Comparison of ENCODE assay signal across 1 cellular context in the genomic region with DNA sequence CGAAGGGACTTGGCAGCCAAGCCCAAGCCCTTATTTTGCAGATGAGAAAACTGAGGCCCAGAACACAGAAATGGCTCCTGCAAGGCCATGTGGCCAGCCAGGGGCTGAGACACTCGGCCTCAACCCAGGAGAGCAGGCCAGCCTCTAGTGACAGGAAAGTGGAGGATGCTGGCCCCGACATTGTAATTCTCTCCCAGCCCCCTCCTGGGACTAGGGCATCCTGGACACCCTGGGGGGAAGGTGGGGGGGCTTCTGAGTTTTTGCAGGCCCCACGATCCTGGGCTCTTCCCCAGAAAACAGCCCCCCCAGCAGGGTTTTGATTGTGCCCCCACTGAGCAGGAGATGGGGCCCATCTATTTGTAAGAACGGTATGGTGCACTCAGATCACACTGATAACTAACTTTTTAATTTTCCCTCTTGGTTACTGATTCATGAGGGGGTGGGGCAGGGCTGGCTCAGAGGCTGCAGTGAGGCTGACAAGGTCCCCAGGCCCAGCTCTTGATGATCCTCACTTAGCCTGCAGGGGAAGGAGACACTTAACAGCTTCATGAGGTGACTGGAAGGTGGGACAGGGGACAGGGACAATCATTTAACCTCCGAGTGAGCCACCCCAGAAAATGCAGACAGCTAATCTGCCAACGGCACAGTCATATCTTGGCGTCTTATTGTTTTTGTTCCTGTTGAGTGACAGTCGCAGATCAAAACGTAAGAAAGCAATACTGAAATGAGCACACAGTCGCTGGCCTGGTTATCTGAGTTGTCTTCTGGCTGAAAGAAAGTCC.
TF ChIP-seq lines count a peak whose summit lies in the region.

No MANE protein-coding gene starts in this region.

TF ChIP-seq in K562, 482 proteins besides CTCF, POLR2A, EP300 and RAD21 (continued from another document):
- TF ChIP-seq, protein P1, sequence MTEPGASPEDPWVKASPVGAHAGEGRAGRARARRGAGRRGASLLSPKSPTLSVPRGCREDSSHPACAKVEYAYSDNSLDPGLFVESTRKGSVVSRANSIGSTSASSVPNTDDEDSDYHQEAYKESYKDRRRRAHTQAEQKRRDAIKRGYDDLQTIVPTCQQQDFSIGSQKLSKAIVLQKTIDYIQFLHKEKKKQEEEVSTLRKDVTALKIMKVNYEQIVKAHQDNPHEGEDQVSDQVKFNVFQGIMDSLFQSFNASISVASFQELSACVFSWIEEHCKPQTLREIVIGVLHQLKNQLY (CRISPR knock-in tag; conservative IDR thresholded peaks at IDR 0.05) = no peak
- TF ChIP-seq KLF10 (CRISPR knock-in tag; IDR thresholded peaks at IDR 0.05) (no peak), ZNF764 (CRISPR knock-in tag; IDR thresholded peaks at IDR 0.05; ENCODE audit: low read depth) (no peak)
- TF ChIP-seq, protein P2, sequence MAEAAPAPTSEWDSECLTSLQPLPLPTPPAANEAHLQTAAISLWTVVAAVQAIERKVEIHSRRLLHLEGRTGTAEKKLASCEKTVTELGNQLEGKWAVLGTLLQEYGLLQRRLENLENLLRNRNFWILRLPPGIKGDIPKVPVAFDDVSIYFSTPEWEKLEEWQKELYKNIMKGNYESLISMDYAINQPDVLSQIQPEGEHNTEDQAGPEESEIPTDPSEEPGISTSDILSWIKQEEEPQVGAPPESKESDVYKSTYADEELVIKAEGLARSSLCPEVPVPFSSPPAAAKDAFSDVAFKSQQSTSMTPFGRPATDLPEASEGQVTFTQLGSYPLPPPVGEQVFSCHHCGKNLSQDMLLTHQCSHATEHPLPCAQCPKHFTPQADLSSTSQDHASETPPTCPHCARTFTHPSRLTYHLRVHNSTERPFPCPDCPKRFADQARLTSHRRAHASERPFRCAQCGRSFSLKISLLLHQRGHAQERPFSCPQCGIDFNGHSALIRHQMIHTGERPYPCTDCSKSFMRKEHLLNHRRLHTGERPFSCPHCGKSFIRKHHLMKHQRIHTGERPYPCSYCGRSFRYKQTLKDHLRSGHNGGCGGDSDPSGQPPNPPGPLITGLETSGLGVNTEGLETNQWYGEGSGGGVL (CRISPR knock-in tag; IDR thresholded peaks at IDR 0.05) = no peak
